Comparison of ENCODE assay signal across 21 cellular contexts in genomic region chr10:78310481-78311080, GRCh38.
A peak's percentile ranks its signal among the peaks of the same experiment; 100 is the strongest.
DNase-seq lines count a peak whose midpoint lies in the region; ATAC-seq, FAIRE-seq and TF ChIP-seq lines count a peak whose summit lies in the region.
"Had no signal": no experiment of that assay in that cellular context is flagged by ENCODE, and none has a peak within 500 bp of the region (broad histone marks: within the 10 kb centered on the region; RNA-seq: fewer than 3 reads in every experiment).

No MANE protein-coding gene starts in this region.

- H3K36me3 Mint-ChIP-seq in activated CD8-positive, alpha-beta memory T cell treated with anti-CD3 and anti-CD28 coated beads, Interleukin-2, amount 10 ng/mL, durations not matched to agents 7 days and 5 days: no peaks in the 10 kb centered on the region

- H3K4me1 ChIP-seq in colonic mucosa (no peaks in the 10 kb centered on the region), muscle layer of colon (ENCODE audit: insufficient read depth, low read length) (peaks cover 40% of the 10 kb centered on the region), pancreas (no peaks in the 10 kb centered on the region)
- H3K4me1 ChIP-seq: A549, Caco-2 had no signal

- peak; percentile 33 for DNase-seq in activated CD8-positive, alpha-beta memory T cell treated with anti-CD3 and anti-CD28 coated beads, Interleukin-2, amount 10 ng/mL, durations not matched to agents 7 days and 5 days
- DNase-seq in colonic mucosa (peak; percentile 10), pancreas (no peak), NCI-H2107 treated with DMSO at 0.1 percent for 48 hours (lab: John Stamatoyannopoulos, UW; ENCODE audit: unreplicated experiment) (no peak), GM12892 (ENCODE audit: insufficient read length) (no peak), OCI-M2 (lab: John Stamatoyannopoulos, UW; ENCODE audit: unreplicated experiment) (no peak)
- peak; percentile 12 for DNase-seq in stimulated activated CD8-positive, alpha-beta memory T cell treated with anti-CD3 and anti-CD28 coated beads, Interleukin-4, amount 100 ng/mL, for 48 hours
- DNase-seq: Caco-2, DMS153, GDM1, NCI-H1092 treated with DMSO at 0.1 percent for 48 hours, NCI-H146, NCI-H2029 treated with DMSO at 0.1 percent for 48 hours, NCI-H2171 treated with DMSO at 0.1 percent for 48 hours, NCI-H446 treated with DMSO at 0.1 percent for 48 hours, NCI-H69 had no signal

- TF ChIP-seq POLR2A in GM12892 (IDR thresholded peaks at IDR 0.05; ENCODE audit: low read depth, low read length): no peak

- H3K9me3 ChIP-seq in colonic mucosa (no peaks in the 10 kb centered on the region), muscle layer of colon (ENCODE audit: low read length) (no peaks in the 10 kb centered on the region), pancreas (no peaks in the 10 kb centered on the region)
- H3K9me3 ChIP-seq: Caco-2 had no signal

- intact Hi-C loops in colonic mucosa (cut with DNase I) (no loop called here), pancreas (cut with DNase I) (no loop called here)

- H3K27ac ChIP-seq in colonic mucosa (no peak overlapping the region), muscle layer of colon (ENCODE audit: low read depth, low read length) (peak overlapping the region; percentile 10), pancreas (no peak overlapping the region)
- H3K27ac ChIP-seq: A549 had no signal

- FAIRE-seq in pancreas (lab: Jason Lieb, UNC) (no peak), GM12892 (lab: Jason Lieb, UNC) (no peak)
- FAIRE-seq: A549, H1 had no signal

- H3K4me3 Mint-ChIP-seq in activated CD8-positive, alpha-beta memory T cell treated with anti-CD3 and anti-CD28 coated beads, Interleukin-2, amount 10 ng/mL, durations not matched to agents 7 days and 5 days: no peak overlapping the region
- H3K4me3 Mint-ChIP-seq: CD4-positive, alpha-beta T cell had no signal

- no peaks in the 10 kb centered on the region for H3K4me1 Mint-ChIP-seq in activated CD8-positive, alpha-beta memory T cell treated with anti-CD3 and anti-CD28 coated beads, Interleukin-2, amount 10 ng/mL, durations not matched to agents 7 days and 5 days

- H3K4me3 ChIP-seq in colonic mucosa: no peak overlapping the region
- H3K4me3 ChIP-seq in muscle layer of colon (ENCODE audit: low read depth in 1 of 2, low read length in 2 of 2): no peak overlapping the region
- H3K4me3 ChIP-seq in pancreas: no peak overlapping the region
- H3K4me3 ChIP-seq: A549 had no signal

- CTCF ChIA-PET in activated CD8-positive, alpha-beta memory T cell treated with anti-CD3 and anti-CD28 coated beads, Interleukin-2, amount 10 ng/mL, durations not matched to agents 7 days and 5 days (lab: Charles Lee): interaction anchor here (1.1 to 1.4 kb wide), 2 partner anchors 22 to 264 kb away, joined by 3 to 4 read pairs; no protein-coding TSS in a partner anchor

- H3K9ac ChIP-seq in colonic mucosa (ENCODE audit: low read depth in 2 of 2, low read length in 2 of 2) (no peak overlapping the region), muscle layer of colon (ENCODE audit: low read length) (no peak overlapping the region)

- no peak overlapping the region for H3K27ac Mint-ChIP-seq in activated CD8-positive, alpha-beta memory T cell treated with anti-CD3 and anti-CD28 coated beads, Interleukin-2, amount 10 ng/mL, durations not matched to agents 7 days and 5 days
- H3K27ac Mint-ChIP-seq: CD4-positive, alpha-beta T cell had no signal

- peaks cover 26% of the 10 kb centered on the region for H3K27me3 Mint-ChIP-seq in activated CD8-positive, alpha-beta memory T cell treated with anti-CD3 and anti-CD28 coated beads, Interleukin-2, amount 10 ng/mL, durations not matched to agents 7 days and 5 days
- H3K27me3 Mint-ChIP-seq: CD4-positive, alpha-beta T cell had no signal

- WGBS in pancreas, 2 donors: 90 to 92% methylated on average over 2 of the region's 2 CpGs

- no peaks in the 10 kb centered on the region for H3K9me3 Mint-ChIP-seq in activated CD8-positive, alpha-beta memory T cell treated with anti-CD3 and anti-CD28 coated beads, Interleukin-2, amount 10 ng/mL, durations not matched to agents 7 days and 5 days (ENCODE audit: low read depth)
- H3K9me3 Mint-ChIP-seq: CD4-positive, alpha-beta T cell had no signal

- no peak for ATAC-seq in activated CD8-positive, alpha-beta memory T cell treated with anti-CD3 and anti-CD28 coated beads, Interleukin-2, amount 10 ng/mL, durations not matched to agents 7 days and 5 days
- no peak for ATAC-seq in pancreas
- ATAC-seq: A549, Right ventricle myocardium inferior had no signal

- no peak for TF ChIP-seq CTCF in colonic mucosa (IDR thresholded peaks at IDR 0.05)
- TF ChIP-seq CTCF in pancreas (IDR thresholded peaks at IDR 0.05): no peak

- H3K27me3 ChIP-seq in colonic mucosa (no peaks in the 10 kb centered on the region), muscle layer of colon (ENCODE audit: control insufficient read depth in 1 of 2, insufficient read depth in 2 of 2, low read length in 2 of 2) (no peaks in the 10 kb centered on the region), pancreas (no peaks in the 10 kb centered on the region)

- H3K36me3 ChIP-seq in colonic mucosa (no peaks in the 10 kb centered on the region), muscle layer of colon (ENCODE audit: insufficient read depth, low read length) (no peaks in the 10 kb centered on the region), pancreas (no peaks in the 10 kb centered on the region)

Comparison
In these comparisons a context has a peak if more than half of its experiments do, and no peak if none do; other contexts are left out.
1. DNase-seq: peak in activated CD8-positive, alpha-beta memory T cell treated with anti-CD3 and anti-CD28 coated beads, Interleukin-2, amount 10 ng/mL, durations not matched to agents 7 days and 5 days (single experiment), colonic mucosa (single experiment) and stimulated activated CD8-positive, alpha-beta memory T cell treated with anti-CD3 and anti-CD28 coated beads, Interleukin-4, amount 100 ng/mL, for 48 hours (single experiment); none in pancreas (0 of 6), NCI-H2107 treated with DMSO at 0.1 percent for 48 hours (single experiment), GM12892 (single experiment) and OCI-M2 (single experiment).